Comparison of ENCODE assay signal across 8 cellular contexts in the genomic region with DNA sequence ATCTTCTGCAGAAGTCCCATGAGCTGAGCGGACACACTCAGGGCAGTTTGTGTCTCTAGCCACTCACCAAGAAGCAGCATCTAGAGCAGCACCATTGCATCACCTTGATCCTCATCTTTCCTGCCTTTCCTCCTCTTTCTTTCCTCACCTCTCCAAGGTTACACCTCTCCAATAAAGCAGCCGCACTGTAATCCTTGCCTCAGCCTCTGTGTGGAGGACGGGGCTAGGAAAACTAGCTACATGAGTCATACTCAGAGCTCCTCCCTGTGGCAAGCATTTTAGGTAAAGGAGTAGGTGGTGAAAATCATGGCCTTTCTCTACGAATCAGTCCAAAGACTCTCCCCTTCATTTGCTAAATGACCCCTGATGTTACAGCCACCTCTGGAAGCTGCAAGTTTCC.
DNase-seq lines count a peak whose midpoint lies in the region; ATAC-seq and TF ChIP-seq lines count a peak whose summit lies in the region.

No MANE protein-coding gene starts in this region.

- no peak overlapping the region for H3K4me3 Mint-ChIP-seq in activated T-cell treated with anti-CD3 and anti-CD28 coated beads, Interleukin-2, amount 50 U/mL, for 24 hours

- H3K4me3 ChIP-seq in kidney epithelial cell (ENCODE audit: low read depth, low read length): no peak overlapping the region

- H3K27ac Mint-ChIP-seq in activated T-cell treated with anti-CD3 and anti-CD28 coated beads, Interleukin-2, amount 50 U/mL, for 24 hours: no peak overlapping the region

- H3K27me3 Mint-ChIP-seq in activated T-cell treated with anti-CD3 and anti-CD28 coated beads, Interleukin-2, amount 50 U/mL, for 24 hours: peaks cover 4% of the 10 kb centered on the region

- no peak for ATAC-seq in HG03354 (IDR thresholded peaks at IDR 0.05; ENCODE audit: poor library complexity, severe bottlenecking, unreplicated experiment)
- no peak for ATAC-seq in GM21717 (IDR thresholded peaks at IDR 0.05; ENCODE audit: unreplicated experiment)

- peak; percentile 41 for TF ChIP-seq CTCF in VCaP (conservative IDR thresholded peaks at IDR 0.05)
- peak; percentile 56 for TF ChIP-seq CTCF in kidney epithelial cell (IDR thresholded peaks at IDR 0.05; ENCODE audit: insufficient read depth, low read length, poor library complexity, severe bottlenecking)

- H3K27me3 ChIP-seq in kidney epithelial cell (ENCODE audit: control insufficient read depth, insufficient read depth, low read length): no peaks in the 10 kb centered on the region

- peaks cover 11% of the 10 kb centered on the region for H3K4me1 Mint-ChIP-seq in activated T-cell treated with anti-CD3 and anti-CD28 coated beads, Interleukin-2, amount 50 U/mL, for 24 hours (ENCODE audit: low read depth)

- peak; percentile 26 for DNase-seq in COLO829 (ENCODE audit: low spot score)
- peak; percentile 52 for DNase-seq in HPDE6-E6E7 (ENCODE audit: extremely low spot score)
- DNase-seq in kidney epithelial cell (ENCODE audit: low read depth): peak; percentile 16
- DNase-seq in activated T-cell treated with anti-CD3 and anti-CD28 coated beads, Interleukin-2, amount 50 U/mL, for 24 hours: no peak
- no peak for DNase-seq in UCSD-AML1 (lab: John Stamatoyannopoulos, UW; ENCODE audit: unreplicated experiment)

- no peaks in the 10 kb centered on the region for H3K9me3 Mint-ChIP-seq in activated T-cell treated with anti-CD3 and anti-CD28 coated beads, Interleukin-2, amount 50 U/mL, for 24 hours

- no peaks in the 10 kb centered on the region for H3K36me3 ChIP-seq in kidney epithelial cell (ENCODE audit: control insufficient read depth, insufficient read depth, low read length)

- no peak overlapping the region for H3K27ac ChIP-seq in VCaP

- H3K36me3 Mint-ChIP-seq in activated T-cell treated with anti-CD3 and anti-CD28 coated beads, Interleukin-2, amount 50 U/mL, for 24 hours (ENCODE audit: low read depth): no peaks in the 10 kb centered on the region

Comparison
In these comparisons a context has a peak if more than half of its experiments do, and no peak if none do; other contexts are left out.
1. DNase-seq: peak in COLO829 (single experiment), HPDE6-E6E7 (single experiment) and kidney epithelial cell (single experiment); none in activated T-cell treated with anti-CD3 and anti-CD28 coated beads, Interleukin-2, amount 50 U/mL, for 24 hours (single experiment) and UCSD-AML1 (single experiment).